ENCODE assay signal across 3 cellular contexts in the genomic region with DNA sequence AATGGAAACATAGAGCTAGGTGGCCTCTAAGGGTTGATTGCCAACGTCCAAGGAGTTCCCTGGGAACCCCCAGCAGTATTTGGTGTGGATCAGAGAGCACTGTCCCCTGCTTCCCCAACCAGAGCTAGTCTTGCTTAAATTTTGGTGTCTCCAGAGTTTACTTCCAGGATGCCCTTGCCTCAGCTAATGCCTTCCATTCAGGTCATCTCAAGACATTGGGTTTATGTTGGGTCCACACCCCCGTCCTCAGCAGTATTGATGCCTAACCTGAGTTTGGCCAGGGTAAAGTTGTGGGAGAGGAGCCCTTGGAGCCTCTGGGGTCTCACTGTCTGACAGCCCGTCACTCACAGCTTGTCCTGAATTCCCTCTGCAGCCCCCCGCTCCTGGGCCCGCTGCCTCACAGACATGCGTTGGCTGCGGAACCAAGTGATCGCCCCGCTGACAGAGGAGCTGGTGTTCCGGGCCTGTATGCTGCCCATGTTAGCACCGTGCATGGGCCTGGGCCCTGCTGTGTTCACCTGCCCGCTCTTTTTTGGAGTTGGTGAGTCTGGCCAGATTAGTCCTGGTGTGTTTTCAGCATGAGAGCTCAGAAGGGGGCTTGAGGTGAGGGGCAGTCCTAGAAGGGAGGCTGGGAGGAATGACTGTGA.
TF ChIP-seq lines count a peak whose summit lies in the region.

No MANE protein-coding gene starts in this region.

TF ChIP-seq in SK-N-SH, 30 proteins besides CTCF, POLR2A, EP300 and RAD21 (continued from another document):
- TF ChIP-seq, protein P1, sequence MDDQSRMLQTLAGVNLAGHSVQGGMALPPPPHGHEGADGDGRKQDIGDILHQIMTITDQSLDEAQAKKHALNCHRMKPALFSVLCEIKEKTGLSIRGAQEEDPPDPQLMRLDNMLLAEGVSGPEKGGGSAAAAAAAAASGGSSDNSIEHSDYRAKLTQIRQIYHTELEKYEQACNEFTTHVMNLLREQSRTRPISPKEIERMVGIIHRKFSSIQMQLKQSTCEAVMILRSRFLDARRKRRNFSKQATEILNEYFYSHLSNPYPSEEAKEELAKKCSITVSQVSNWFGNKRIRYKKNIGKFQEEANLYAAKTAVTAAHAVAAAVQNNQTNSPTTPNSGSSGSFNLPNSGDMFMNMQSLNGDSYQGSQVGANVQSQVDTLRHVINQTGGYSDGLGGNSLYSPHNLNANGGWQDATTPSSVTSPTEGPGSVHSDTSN (IDR thresholded peaks at IDR 0.05): no peak
- TF ChIP-seq JUND (IDR thresholded peaks at IDR 0.05) (no peak), NRF1 (IDR thresholded peaks at IDR 0.05; ENCODE audit: low read depth, low read length) (no peak), YY1 (IDR thresholded peaks at IDR 0.05; ENCODE audit: low read depth) (no peak), POLR2AphosphoS5 (IDR thresholded peaks at IDR 0.05; ENCODE audit: low read depth, low read length) (no peak), MXI1 (IDR thresholded peaks at IDR 0.05; ENCODE audit: low read depth, low read length) (no peak), FOSL2 (IDR thresholded peaks at IDR 0.05; ENCODE audit: borderline replicate concordance, low read depth) (no peak), MEF2A (IDR thresholded peaks at IDR 0.05; ENCODE audit: borderline replicate concordance, low read depth) (no peak), SMC3 (IDR thresholded peaks at IDR 0.05; ENCODE audit: low read depth, low read length) (no peak)
- TF ChIP-seq, protein P2, sequence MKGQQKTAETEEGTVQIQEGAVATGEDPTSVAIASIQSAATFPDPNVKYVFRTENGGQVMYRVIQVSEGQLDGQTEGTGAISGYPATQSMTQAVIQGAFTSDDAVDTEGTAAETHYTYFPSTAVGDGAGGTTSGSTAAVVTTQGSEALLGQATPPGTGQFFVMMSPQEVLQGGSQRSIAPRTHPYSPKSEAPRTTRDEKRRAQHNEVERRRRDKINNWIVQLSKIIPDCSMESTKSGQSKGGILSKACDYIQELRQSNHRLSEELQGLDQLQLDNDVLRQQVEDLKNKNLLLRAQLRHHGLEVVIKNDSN (IDR thresholded peaks at IDR 0.05; ENCODE audit: borderline replicate concordance, low read depth): no peak

TF ChIP-seq in SK-N-SH treated with all-trans-retinoic acid at 6 μM for 48 hours, 23 proteins besides CTCF, POLR2A, EP300 and RAD21 (continued from another document):
- TF ChIP-seq ZC3H10 (CRISPR knock-in tag; IDR thresholded peaks at IDR 0.05) (no peak), ZNF565 (CRISPR knock-in tag; conservative IDR thresholded peaks at IDR 0.05; ENCODE audit: low read depth) (no peak), ISL1 (CRISPR knock-in tag; IDR thresholded peaks at IDR 0.05) (no peak), CSDC2 (CRISPR knock-in tag; IDR thresholded peaks at IDR 0.05) (no peak), GLIS3 (CRISPR knock-in tag; IDR thresholded peaks at IDR 0.05) (no peak), ZNF8 (CRISPR knock-in tag; IDR thresholded peaks at IDR 0.05) (no peak), BACH2 (CRISPR knock-in tag; IDR thresholded peaks at IDR 0.05; ENCODE audit: borderline replicate concordance) (no peak), OSR1 (CRISPR knock-in tag; IDR thresholded peaks at IDR 0.05) (no peak), RARB (CRISPR knock-in tag; IDR thresholded peaks at IDR 0.05) (no peak), PPARA (CRISPR knock-in tag; IDR thresholded peaks at IDR 0.05; ENCODE audit: borderline replicate concordance) (no peak), SNAI2 (CRISPR knock-in tag; IDR thresholded peaks at IDR 0.05) (no peak)
- TF ChIP-seq, protein P3, sequence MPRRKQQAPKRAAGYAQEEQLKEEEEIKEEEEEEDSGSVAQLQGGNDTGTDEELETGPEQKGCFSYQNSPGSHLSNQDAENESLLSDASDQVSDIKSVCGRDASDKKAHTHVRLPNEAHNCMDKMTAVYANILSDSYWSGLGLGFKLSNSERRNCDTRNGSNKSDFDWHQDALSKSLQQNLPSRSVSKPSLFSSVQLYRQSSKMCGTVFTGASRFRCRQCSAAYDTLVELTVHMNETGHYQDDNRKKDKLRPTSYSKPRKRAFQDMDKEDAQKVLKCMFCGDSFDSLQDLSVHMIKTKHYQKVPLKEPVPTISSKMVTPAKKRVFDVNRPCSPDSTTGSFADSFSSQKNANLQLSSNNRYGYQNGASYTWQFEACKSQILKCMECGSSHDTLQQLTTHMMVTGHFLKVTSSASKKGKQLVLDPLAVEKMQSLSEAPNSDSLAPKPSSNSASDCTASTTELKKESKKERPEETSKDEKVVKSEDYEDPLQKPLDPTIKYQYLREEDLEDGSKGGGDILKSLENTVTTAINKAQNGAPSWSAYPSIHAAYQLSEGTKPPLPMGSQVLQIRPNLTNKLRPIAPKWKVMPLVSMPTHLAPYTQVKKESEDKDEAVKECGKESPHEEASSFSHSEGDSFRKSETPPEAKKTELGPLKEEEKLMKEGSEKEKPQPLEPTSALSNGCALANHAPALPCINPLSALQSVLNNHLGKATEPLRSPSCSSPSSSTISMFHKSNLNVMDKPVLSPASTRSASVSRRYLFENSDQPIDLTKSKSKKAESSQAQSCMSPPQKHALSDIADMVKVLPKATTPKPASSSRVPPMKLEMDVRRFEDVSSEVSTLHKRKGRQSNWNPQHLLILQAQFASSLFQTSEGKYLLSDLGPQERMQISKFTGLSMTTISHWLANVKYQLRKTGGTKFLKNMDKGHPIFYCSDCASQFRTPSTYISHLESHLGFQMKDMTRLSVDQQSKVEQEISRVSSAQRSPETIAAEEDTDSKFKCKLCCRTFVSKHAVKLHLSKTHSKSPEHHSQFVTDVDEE (CRISPR knock-in tag; IDR thresholded peaks at IDR 0.05): no peak
- TF ChIP-seq, protein P4, sequence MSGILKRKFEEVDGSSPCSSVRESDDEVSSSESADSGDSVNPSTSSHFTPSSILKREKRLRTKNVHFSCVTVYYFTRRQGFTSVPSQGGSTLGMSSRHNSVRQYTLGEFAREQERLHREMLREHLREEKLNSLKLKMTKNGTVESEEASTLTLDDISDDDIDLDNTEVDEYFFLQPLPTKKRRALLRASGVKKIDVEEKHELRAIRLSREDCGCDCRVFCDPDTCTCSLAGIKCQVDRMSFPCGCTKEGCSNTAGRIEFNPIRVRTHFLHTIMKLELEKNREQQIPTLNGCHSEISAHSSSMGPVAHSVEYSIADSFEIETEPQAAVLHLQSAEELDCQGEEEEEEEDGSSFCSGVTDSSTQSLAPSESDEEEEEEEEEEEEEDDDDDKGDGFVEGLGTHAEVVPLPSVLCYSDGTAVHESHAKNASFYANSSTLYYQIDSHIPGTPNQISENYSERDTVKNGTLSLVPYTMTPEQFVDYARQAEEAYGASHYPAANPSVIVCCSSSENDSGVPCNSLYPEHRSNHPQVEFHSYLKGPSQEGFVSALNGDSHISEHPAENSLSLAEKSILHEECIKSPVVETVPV (CRISPR knock-in tag; IDR thresholded peaks at IDR 0.05): no peak
- TF ChIP-seq, protein P5, sequence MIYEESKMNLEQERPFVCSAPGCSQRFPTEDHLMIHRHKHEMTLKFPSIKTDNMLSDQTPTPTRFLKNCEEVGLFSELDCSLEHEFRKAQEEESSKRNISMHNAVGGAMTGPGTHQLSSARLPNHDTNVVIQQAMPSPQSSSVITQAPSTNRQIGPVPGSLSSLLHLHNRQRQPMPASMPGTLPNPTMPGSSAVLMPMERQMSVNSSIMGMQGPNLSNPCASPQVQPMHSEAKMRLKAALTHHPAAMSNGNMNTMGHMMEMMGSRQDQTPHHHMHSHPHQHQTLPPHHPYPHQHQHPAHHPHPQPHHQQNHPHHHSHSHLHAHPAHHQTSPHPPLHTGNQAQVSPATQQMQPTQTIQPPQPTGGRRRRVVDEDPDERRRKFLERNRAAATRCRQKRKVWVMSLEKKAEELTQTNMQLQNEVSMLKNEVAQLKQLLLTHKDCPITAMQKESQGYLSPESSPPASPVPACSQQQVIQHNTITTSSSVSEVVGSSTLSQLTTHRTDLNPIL (CRISPR knock-in tag; IDR thresholded peaks at IDR 0.05; ENCODE audit: low read depth): no peak

TF ChIP-seq in WTC11, 78 proteins besides CTCF, POLR2A, EP300 and RAD21 (continued from another document):
- TF ChIP-seq, protein P6, sequence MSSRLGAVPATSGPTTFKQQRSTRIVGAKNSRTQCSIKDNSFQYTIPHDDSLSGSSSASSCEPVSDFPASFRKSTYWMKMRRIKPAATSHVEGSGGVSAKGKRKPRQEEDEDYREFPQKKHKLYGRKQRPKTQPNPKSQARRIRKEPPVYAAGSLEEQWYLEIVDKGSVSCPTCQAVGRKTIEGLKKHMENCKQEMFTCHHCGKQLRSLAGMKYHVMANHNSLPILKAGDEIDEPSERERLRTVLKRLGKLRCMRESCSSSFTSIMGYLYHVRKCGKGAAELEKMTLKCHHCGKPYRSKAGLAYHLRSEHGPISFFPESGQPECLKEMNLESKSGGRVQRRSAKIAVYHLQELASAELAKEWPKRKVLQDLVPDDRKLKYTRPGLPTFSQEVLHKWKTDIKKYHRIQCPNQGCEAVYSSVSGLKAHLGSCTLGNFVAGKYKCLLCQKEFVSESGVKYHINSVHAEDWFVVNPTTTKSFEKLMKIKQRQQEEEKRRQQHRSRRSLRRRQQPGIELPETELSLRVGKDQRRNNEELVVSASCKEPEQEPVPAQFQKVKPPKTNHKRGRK (CRISPR knock-in tag; IDR thresholded peaks at IDR 0.05; ENCODE audit: borderline replicate concordance): no peak
TF ChIP-seq in WTC11: peak in this region for 0.
